Comparison of ENCODE assay signal across 27 cellular contexts in the genomic region with DNA sequence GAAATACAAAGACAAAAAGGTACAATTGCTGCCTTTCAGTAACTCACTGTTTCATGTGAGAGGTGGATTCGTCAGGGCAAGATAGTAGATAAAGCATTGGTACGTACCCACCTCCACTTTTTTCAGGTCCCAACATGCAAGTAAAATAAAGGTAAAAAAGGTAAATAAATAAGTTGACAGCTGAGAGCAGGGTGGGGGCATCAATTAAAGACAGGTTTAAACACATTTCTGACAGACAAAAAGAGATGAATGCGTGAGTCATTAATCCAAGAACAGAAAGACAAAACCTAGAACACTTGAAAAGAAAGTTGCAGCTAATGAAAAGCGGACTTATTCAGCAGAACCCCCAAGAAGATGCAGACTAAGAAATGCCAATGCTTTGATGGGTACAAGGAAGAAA.
DNase-seq lines count a peak whose midpoint lies in the region; ATAC-seq, FAIRE-seq and TF ChIP-seq lines count a peak whose summit lies in the region.
"Had no signal": no experiment of that assay in that cellular context is flagged by ENCODE, and none has a peak within 500 bp of the region (broad histone marks: within the 10 kb centered on the region; RNA-seq: fewer than 3 reads in every experiment).

No MANE protein-coding gene starts in this region.

- H4K8ac ChIP-seq in mesendoderm (ENCODE audit: low read depth, low read length), result no peak overlapping the region

- H3K27ac ChIP-seq in astrocyte (ENCODE audit: low read depth, low read length) (peak overlapping the region; percentile 91), mesendoderm (ENCODE audit: low read depth, low read length) (no peak overlapping the region)
- H3K27ac ChIP-seq: right lobe of liver, upper lobe of right lung had no signal

- H3K18ac ChIP-seq in mesendoderm (ENCODE audit: low read length), result peak overlapping the region; percentile 9

- peak overlapping the region; percentile 67 for H3K4me3 Mint-ChIP-seq in astrocyte (ENCODE audit: unreplicated experiment)
- no peak overlapping the region for H3K4me3 Mint-ChIP-seq in activated T-cell treated with anti-CD3 and anti-CD28 coated beads, Interleukin-2, amount 50 U/mL, for 24 hours
- H3K4me3 Mint-ChIP-seq: activated CD4-positive, alpha-beta memory T cell treated with anti-CD3 and anti-CD28 coated beads, Interleukin-2, amount 10 ng/mL, durations not matched to agents 7 days and 5 days; CD14-positive monocyte; dendritic cell treated with granulocyte-macrophage colony-stimulating factor and Interleukin-4, amounts not matched to agents 40 ng/mL and 50 ng/mL, for 4 days; endodermal cell; IgD-negative memory B cell; immature natural killer cell; stimulated activated memory B cell treated with anti-CD40 and anti-IgM and Interleukin-4, amounts not matched to agents 10 μg/mL and 1 μg/mL and 100 μg/mL, for 72 hours; T-helper 1 cell treated with Interleukin-12 subunit alpha and Interleukin-12 subunit beta and Interleukin-4 antibody, amounts not matched to agents 30 μg/mL and 1 μg/mL, for 36 hours had no signal

- H3K27me3 ChIP-seq in astrocyte (ENCODE audit: insufficient read depth, low read length) (no peaks in the 10 kb centered on the region), mesendoderm (ENCODE audit: insufficient read depth, low read length, poor library complexity) (no peaks in the 10 kb centered on the region), HAP-1 (ENCODE audit: low read depth) (no peaks in the 10 kb centered on the region)
- H3K27me3 ChIP-seq: right lobe of liver, upper lobe of right lung had no signal

- no peak for ATAC-seq in GM21723 (IDR thresholded peaks at IDR 0.05; ENCODE audit: unreplicated experiment)
- ATAC-seq: activated naive CD4-positive, alpha-beta T cell treated with anti-CD3 and anti-CD28 coated beads, Interleukin-2, amount 50 U/mL, for 72 hours; left lobe of liver; right lobe of liver; stimulated activated memory B cell treated with anti-CD40 and anti-IgM and Interleukin-4, amounts not matched to agents 10 μg/mL and 1 μg/mL and 100 μg/mL, for 72 hours; upper lobe of right lung had no signal

- H3K4me3 ChIP-seq in astrocyte (ENCODE audit: insufficient read depth, low read depth, low read length) (peak overlapping the region; percentile 32), mesendoderm (ENCODE audit: low read length) (no peak overlapping the region), HAP-1 (no peak overlapping the region)
- H3K4me3 ChIP-seq: right lobe of liver, upper lobe of right lung had no signal

- H3K79me2 ChIP-seq in astrocyte (ENCODE audit: insufficient read depth, low read length) (no peaks in the 10 kb centered on the region), mesendoderm (ENCODE audit: control insufficient read depth, insufficient read depth, low read length) (no peaks in the 10 kb centered on the region)

- H3K56ac ChIP-seq in mesendoderm (ENCODE audit: low read length), result no peak overlapping the region

- no peak for TF ChIP-seq CTCF in astrocyte (IDR thresholded peaks at IDR 0.05; ENCODE audit: insufficient read depth, low read depth, low read length)

- no CpG with 5 or more reads among the region's 4 CpGs for WGBS in mesendoderm (ENCODE audit: extremely low coverage, insufficient coverage, low lambda C conversion rate)

- no peak overlapping the region for H2AK5ac ChIP-seq in mesendoderm (ENCODE audit: low read length)

- H3K4ac ChIP-seq in mesendoderm (ENCODE audit: low read depth, low read length), result no peak overlapping the region

- H3K27ac Mint-ChIP-seq in astrocyte (ENCODE audit: unreplicated experiment), result peak overlapping the region; percentile 29
- no peak overlapping the region for H3K27ac Mint-ChIP-seq in activated T-cell treated with anti-CD3 and anti-CD28 coated beads, Interleukin-2, amount 50 U/mL, for 24 hours
- H3K27ac Mint-ChIP-seq: activated CD4-positive, alpha-beta memory T cell treated with anti-CD3 and anti-CD28 coated beads, Interleukin-2, amount 10 ng/mL, durations not matched to agents 7 days and 5 days; activated naive CD4-positive, alpha-beta T cell treated with anti-CD3 and anti-CD28 coated beads, Interleukin-2, amount 50 U/mL, for 72 hours; activated T-helper 2 cell treated with anti-CD3 and anti-CD28 coated beads, Interferon-gamma antibody, Interleukin-2, Interleukin-4, amounts not matched to agents 10 μg/mL and 5 μg/mL and 100 μg/mL, durations not matched to agents 14 hours and 24 hours and 36 hours; CD14-positive monocyte; dendritic cell treated with granulocyte-macrophage colony-stimulating factor and Interleukin-4, amounts not matched to agents 40 ng/mL and 50 ng/mL, for 4 days; endodermal cell; IgD-negative memory B cell; immature natural killer cell; stimulated activated memory B cell treated with anti-CD40 and anti-IgM and Interleukin-4, amounts not matched to agents 10 μg/mL and 1 μg/mL and 100 μg/mL, for 72 hours; T-helper 1 cell treated with Interleukin-12 subunit alpha and Interleukin-12 subunit beta and Interleukin-4 antibody, amounts not matched to agents 30 μg/mL and 1 μg/mL, for 36 hours had no signal

- no peak overlapping the region for H2AFZ ChIP-seq in astrocyte (ENCODE audit: low read depth, low read length)

- H3K36me3 ChIP-seq in astrocyte (ENCODE audit: insufficient read depth, low read length), result no peaks in the 10 kb centered on the region
- no peaks in the 10 kb centered on the region for H3K36me3 ChIP-seq in mesendoderm (ENCODE audit: control insufficient read depth, insufficient read depth, low read length)
- no peaks in the 10 kb centered on the region for H3K36me3 ChIP-seq in HAP-1 (replicated peaks)
- H3K36me3 ChIP-seq: right lobe of liver, upper lobe of right lung had no signal

- H3K9me3 ChIP-seq in astrocyte (ENCODE audit: insufficient read depth, low read depth, low read length) (no peaks in the 10 kb centered on the region), HAP-1 (no peaks in the 10 kb centered on the region)
- H3K9me3 ChIP-seq: right lobe of liver, upper lobe of right lung had no signal

- in situ Hi-C loops in HAP-1 (cut with MboI; ENCODE audit: low sequenced_read_pairs), result no loop called here

- peak overlapping the region; percentile 57 for H3K9ac ChIP-seq in astrocyte (ENCODE audit: low read length)
- H3K9ac ChIP-seq in mesendoderm (ENCODE audit: low read length), result no peak overlapping the region

- H3K4me1 ChIP-seq in astrocyte (ENCODE audit: insufficient read depth, low read length), result peaks cover 35% of the 10 kb centered on the region
- H3K4me1 ChIP-seq in mesendoderm (ENCODE audit: control insufficient read depth, low read depth, low read length), result no peaks in the 10 kb centered on the region
- H3K4me1 ChIP-seq in HAP-1, result peaks cover 25% of the 10 kb centered on the region
- H3K4me1 ChIP-seq: right lobe of liver, upper lobe of right lung had no signal

- no peaks in the 10 kb centered on the region for H3K79me1 ChIP-seq in mesendoderm (ENCODE audit: low read length)

- no peaks in the 10 kb centered on the region for H3K9me3 Mint-ChIP-seq in astrocyte (ENCODE audit: unreplicated experiment)
- H3K9me3 Mint-ChIP-seq in activated T-cell treated with anti-CD3 and anti-CD28 coated beads, Interleukin-2, amount 50 U/mL, for 24 hours, result peaks cover 13% of the 10 kb centered on the region
- H3K9me3 Mint-ChIP-seq: dendritic cell treated with granulocyte-macrophage colony-stimulating factor and Interleukin-4, amounts not matched to agents 40 ng/mL and 50 ng/mL, for 4 days had no signal

- peak overlapping the region; percentile 65 for H3K4me2 ChIP-seq in astrocyte (ENCODE audit: low read length)
- no peak overlapping the region for H3K4me2 ChIP-seq in mesendoderm (ENCODE audit: low read length)

- no peaks in the 10 kb centered on the region for H3K36me3 Mint-ChIP-seq in astrocyte (ENCODE audit: low read depth, unreplicated experiment)
- no peaks in the 10 kb centered on the region for H3K36me3 Mint-ChIP-seq in activated T-cell treated with anti-CD3 and anti-CD28 coated beads, Interleukin-2, amount 50 U/mL, for 24 hours (ENCODE audit: low read depth)
- H3K36me3 Mint-ChIP-seq: CD14-positive monocyte; IgD-negative memory B cell; stimulated activated memory B cell treated with anti-CD40 and anti-IgM and Interleukin-4, amounts not matched to agents 10 μg/mL and 1 μg/mL and 100 μg/mL, for 72 hours had no signal

- H4K5ac ChIP-seq in mesendoderm (ENCODE audit: low read length), result no peak overlapping the region

- no peaks in the 10 kb centered on the region for H4K20me1 ChIP-seq in astrocyte (ENCODE audit: insufficient read depth, low read length)

- H3K4me1 Mint-ChIP-seq in astrocyte (ENCODE audit: low read depth, unreplicated experiment), result peaks cover 42% of the 10 kb centered on the region
- no peaks in the 10 kb centered on the region for H3K4me1 Mint-ChIP-seq in activated T-cell treated with anti-CD3 and anti-CD28 coated beads, Interleukin-2, amount 50 U/mL, for 24 hours (ENCODE audit: low read depth)
- H3K4me1 Mint-ChIP-seq: activated CD4-positive, alpha-beta memory T cell treated with anti-CD3 and anti-CD28 coated beads, Interleukin-2, amount 10 ng/mL, durations not matched to agents 7 days and 5 days; IgD-negative memory B cell; immature natural killer cell; stimulated activated memory B cell treated with anti-CD40 and anti-IgM and Interleukin-4, amounts not matched to agents 10 μg/mL and 1 μg/mL and 100 μg/mL, for 72 hours had no signal

- H2BK5ac ChIP-seq in mesendoderm (ENCODE audit: low read length), result no peak overlapping the region

- no peak overlapping the region for H2BK120ac ChIP-seq in mesendoderm (ENCODE audit: low read depth, low read length)

- H3K27me3 Mint-ChIP-seq in astrocyte (ENCODE audit: low read depth, unreplicated experiment), result no peaks in the 10 kb centered on the region
- no peaks in the 10 kb centered on the region for H3K27me3 Mint-ChIP-seq in activated T-cell treated with anti-CD3 and anti-CD28 coated beads, Interleukin-2, amount 50 U/mL, for 24 hours
- H3K27me3 Mint-ChIP-seq: activated CD4-positive, alpha-beta memory T cell treated with anti-CD3 and anti-CD28 coated beads, Interleukin-2, amount 10 ng/mL, durations not matched to agents 7 days and 5 days; dendritic cell treated with granulocyte-macrophage colony-stimulating factor and Interleukin-4, amounts not matched to agents 40 ng/mL and 50 ng/mL, for 4 days; IgD-negative memory B cell; stimulated activated memory B cell treated with anti-CD40 and anti-IgM and Interleukin-4, amounts not matched to agents 10 μg/mL and 1 μg/mL and 100 μg/mL, for 72 hours had no signal

- no peak overlapping the region for H2BK15ac ChIP-seq in mesendoderm (replicated peaks; ENCODE audit: low read depth)

- FAIRE-seq in G401.6 (lab: Jason Lieb, UNC) (peak; percentile 66), astrocyte (lab: Jason Lieb, UNC) (no peak)

- peak; percentile 39 for DNase-seq in HPDE6-E6E7 (ENCODE audit: extremely low spot score)
- DNase-seq in astrocyte (ENCODE audit: low read depth), result no peak
- no peak for DNase-seq in mesendoderm
- no peak for DNase-seq in HAP-1 (ENCODE audit: low spot score in 2 of 2)
- DNase-seq in activated T-cell treated with anti-CD3 and anti-CD28 coated beads, Interleukin-2, amount 50 U/mL, for 24 hours, result no peak
- DNase-seq: activated CD4-positive, alpha-beta memory T cell treated with anti-CD3 and anti-CD28 coated beads, Interleukin-2, amount 10 ng/mL, durations not matched to agents 7 days and 5 days; activated CD4-positive, alpha-beta T cell treated with anti-CD3 and anti-CD28 coated beads for 1 hour; activated CD8-positive, alpha-beta memory T cell treated with anti-CD3 and anti-CD28 coated beads, Interleukin-2, amount 50 U/mL, for 48 hours; caudate nucleus; endodermal cell; hypothalamus; immature natural killer cell; NCI-H2107; NCI-H524; right lobe of liver; stimulated activated CD4-positive, alpha-beta T cell treated with anti-CD3 and anti-CD28 coated beads, Interleukin-4, amount 100 ng/mL, for 4 hours; upper lobe of right lung had no signal

- no peak overlapping the region for H3K23ac ChIP-seq in mesendoderm (ENCODE audit: low read length)
